Comparison of ENCODE assay signal across 9 cellular contexts in genomic region chr14:95774265-95775160, GRCh38.
DNase-seq lines count a peak whose midpoint lies in the region; ATAC-seq lines count a peak whose summit lies in the region.
"Had no signal": no experiment of that assay in that cellular context is flagged by ENCODE, and none has a peak within 500 bp of the region (broad histone marks: within the 10 kb centered on the region; RNA-seq: fewer than 3 reads in every experiment).

No MANE protein-coding gene starts in this region.

- H3K4me1 ChIP-seq in SJSA1 (replicated peaks) (peaks cover 14% of the 10 kb centered on the region), iPS DF 6.9 (ENCODE audit: control insufficient read depth, insufficient read depth, low read length) (no peaks in the 10 kb centered on the region)

- no CpG with 5 or more reads among the region's 28 CpGs for WGBS in iPS DF 6.9 (ENCODE audit: insufficient coverage, insufficient read length)

- H3K27me3 ChIP-seq in SJSA1 (replicated peaks) (no peaks in the 10 kb centered on the region), iPS DF 6.9 (ENCODE audit: control insufficient read depth, insufficient read depth, low read length) (0 out of 2 replicates have a peak, but pooled peaks cover 2% of the 10 kb centered on the region)

- ATAC-seq in GM21529 (IDR thresholded peaks at IDR 0.05; ENCODE audit: unreplicated experiment) (no peak), GM19351 (IDR thresholded peaks at IDR 0.05; ENCODE audit: unreplicated experiment) (no peak)
- ATAC-seq: activated naive CD4-positive, alpha-beta T cell treated with anti-CD3 and anti-CD28 coated beads, Interleukin-2, amount 50 U/mL, for 72 hours had no signal

- no peak overlapping the region for H3K27ac ChIP-seq in SJSA1
- no peak overlapping the region for H3K27ac ChIP-seq in iPS DF 6.9 (ENCODE audit: low read length)

- H3K9me3 ChIP-seq in SJSA1 (replicated peaks) = 0 out of 2 replicates have a peak, but pooled peaks cover 2% of the 10 kb centered on the region
- no peaks in the 10 kb centered on the region for H3K9me3 ChIP-seq in iPS DF 6.9 (ENCODE audit: control insufficient read depth, insufficient read depth, low read length)

- DNase-seq in Daoy (ENCODE audit: low read depth) (peak; percentile 61), HuH-7 (ENCODE audit: low spot score) (peak; percentile 47), SJSA1 (ENCODE audit: low read depth in 1 of 2, low spot score in 2 of 2) (peak; percentile 34 to 56), iPS DF 6.9 (ENCODE audit: low read depth, low spot score) (peak; percentile 74)
- DNase-seq in activated naive CD8-positive, alpha-beta T cell treated with anti-CD3 and anti-CD28 coated beads, Interleukin-2, amount 50 U/mL, for 16 hours (ENCODE audit: low read depth, low spot score) = peak; percentile 17
- peak; percentile 69 for DNase-seq in stimulated activated CD4-positive, alpha-beta T cell treated with anti-CD3 and anti-CD28 coated beads, Interleukin-15, amount 100 ng/mL, for 24 hours

- H3K36me3 ChIP-seq in SJSA1 = no peaks in the 10 kb centered on the region
- H3K36me3 ChIP-seq in iPS DF 6.9 (ENCODE audit: control insufficient read depth, insufficient read depth, low read length) = no peaks in the 10 kb centered on the region

- H3K4me3 ChIP-seq in SJSA1 = no peak overlapping the region
- H3K4me3 ChIP-seq in iPS DF 6.9 (ENCODE audit: low read length) = no peak overlapping the region

Comparison
In these comparisons a context has a peak if more than half of its experiments do, and no peak if none do; other contexts are left out.
1. DNase-seq: peak in every context shown above with its lines; median percentile 74 in iPS DF 6.9; 69 in stimulated activated CD4-positive, alpha-beta T cell treated with anti-CD3 and anti-CD28 coated beads, Interleukin-15, amount 100 ng/mL, for 24 hours; 61 in Daoy; 47 in HuH-7; 45 in SJSA1; 17 in activated naive CD8-positive, alpha-beta T cell treated with anti-CD3 and anti-CD28 coated beads, Interleukin-2, amount 50 U/mL, for 16 hours.